Comparison of ENCODE assay signal across 8 cellular contexts in the genomic region with DNA sequence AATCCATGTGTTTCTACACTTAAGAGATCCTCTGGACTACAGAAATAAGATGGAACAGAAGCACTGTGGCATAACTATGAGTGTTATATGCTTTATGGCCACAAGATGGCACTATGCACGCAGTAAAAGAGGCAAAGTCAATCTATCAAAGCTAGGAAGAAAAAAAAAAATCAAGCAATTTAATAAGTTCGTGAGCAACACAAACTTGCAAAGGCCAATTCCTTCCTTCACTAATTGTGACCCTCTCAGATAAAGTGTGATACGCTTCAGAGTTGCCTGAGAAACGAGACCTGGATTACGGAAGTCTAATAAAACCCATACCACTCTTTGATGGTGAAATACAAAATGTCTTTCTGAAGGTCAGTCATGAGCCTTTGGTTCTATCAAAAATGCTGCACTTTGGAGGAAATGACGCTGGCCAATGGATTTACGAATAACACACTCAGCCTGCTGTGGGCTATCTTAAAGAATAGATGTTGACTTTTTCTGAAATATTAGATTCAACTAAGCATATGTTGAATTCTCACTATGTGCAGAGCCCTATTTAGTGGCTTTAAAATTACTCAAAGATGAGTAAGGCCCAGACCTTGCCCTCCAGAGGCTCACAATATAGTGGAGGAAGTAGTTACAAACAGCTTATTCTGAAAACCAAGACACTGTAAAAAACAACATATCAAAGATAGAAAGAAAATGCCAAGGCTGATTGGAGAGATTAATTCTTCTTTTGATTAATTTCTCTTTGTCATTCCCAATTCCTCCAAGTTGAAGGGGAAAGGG. TPM values are rescaled to one million over a fixed set of nuclear protein-coding genes. Genes with fewer than 3 reads are reported as not detected.
DNase-seq lines count a peak whose midpoint lies in the region; ATAC-seq and TF ChIP-seq lines count a peak whose summit lies in the region.

No MANE protein-coding gene starts in this region.

- H3K9me3 Mint-ChIP-seq in naive B cell: no peaks in the 10 kb centered on the region

- peaks cover 0 to 6% (median 0%) of the 10 kb centered on the region in 3 donors for H3K4me1 Mint-ChIP-seq in naive B cell

- H3K36me3 ChIP-seq in HAP-1 (replicated peaks): no peaks in the 10 kb centered on the region
- H3K36me3 ChIP-seq in uterus: no peaks in the 10 kb centered on the region

- H3K27ac ChIP-seq in uterus: no peak overlapping the region

- H3K4me1 ChIP-seq in HAP-1 (no peaks in the 10 kb centered on the region), uterus (no peaks in the 10 kb centered on the region)

- no peaks in the 10 kb centered on the region for H3K9me3 ChIP-seq in HAP-1
- no peaks in the 10 kb centered on the region for H3K9me3 ChIP-seq in uterus

- no peaks in the 10 kb centered on the region for H3K36me3 Mint-ChIP-seq in naive B cell

- H3K27me3 ChIP-seq in HAP-1 (ENCODE audit: low read depth): peaks cover 2% of the 10 kb centered on the region; the same call in 1 of the 2 replicates
- H3K27me3 ChIP-seq in uterus: no peaks in the 10 kb centered on the region

- in situ Hi-C loops in HAP-1 (cut with MboI; ENCODE audit: low sequenced_read_pairs): loop anchor here (10.0 to 25.0 kb wide), 3 partner anchors 159 to 569 kb away; no protein-coding TSS in a partner anchor

- no peak for TF ChIP-seq POLR2A in uterus (IDR thresholded peaks at IDR 0.05)

- DNase-seq in stimulated activated naive CD4-positive, alpha-beta T cell (lab: John Stamatoyannopoulos, UW): peak in 4 of 6 experiments; percentile 0 to 61 (median 17)
- no peak for DNase-seq in stimulated activated naive CD4-positive, alpha-beta T cell treated with Interleukin-2 at 50 U/mL for 16 hours (lab: John Stamatoyannopoulos, UW)
- DNase-seq in HAP-1 (ENCODE audit: low spot score in 2 of 2) (peak; percentile 59 to 72), NCI-H1694 (lab: John Stamatoyannopoulos, UW) (peak; percentile 56), T1000 (lab: John Stamatoyannopoulos, UW) (peak; percentile 35), naive B cell (peak; percentile 34), uterus (peak in 1 of 2 donors; percentile 19)

- TF ChIP-seq CTCF in uterus (IDR thresholded peaks at IDR 0.05): peak; percentile 64 to 81 (median 69)

- H3K4me3 ChIP-seq in HAP-1 (no peak overlapping the region), uterus (no peak overlapping the region)

- H3K27ac Mint-ChIP-seq in naive B cell: no peak overlapping the region

- intact Hi-C loops in uterus (cut with DNase I; ENCODE audit: low total_unique reads): no loop called here

- peaks cover 7 to 16% (median 10%) of the 10 kb centered on the region in 3 donors for H3K27me3 Mint-ChIP-seq in naive B cell

- ATAC-seq in esophagus mucosa (peak; percentile 87), naive B cell (ENCODE audit: low read depth in 2 of 2) (peak in 1 of 2 donors; percentile 25)

- no peak overlapping the region for H3K4me3 Mint-ChIP-seq in naive B cell

RNA-seq across cellular contexts. Expression of a gene that starts 35.5 kb away (rescaled TPM):
- total RNA-seq in esophagus mucosa: 0.20 TPM
- not detected for polyA plus RNA-seq in naive B cell (ENCODE audit: low read depth in 6 of 6)
- not detected for total RNA-seq in uterus

RNA-seq across cellular contexts. Expression of a gene that starts 58.2 kb away (rescaled TPM):
- 22.4 TPM for total RNA-seq in esophagus mucosa
- polyA plus RNA-seq in naive B cell (ENCODE audit: low read depth in 6 of 6): not detected
- total RNA-seq in uterus: 10 to 100 TPM in 1 of 4 donors, 1 to 10 TPM in 3; 3.5 to 25.0 (median 7.9) TPM
